In the genomic region with DNA sequence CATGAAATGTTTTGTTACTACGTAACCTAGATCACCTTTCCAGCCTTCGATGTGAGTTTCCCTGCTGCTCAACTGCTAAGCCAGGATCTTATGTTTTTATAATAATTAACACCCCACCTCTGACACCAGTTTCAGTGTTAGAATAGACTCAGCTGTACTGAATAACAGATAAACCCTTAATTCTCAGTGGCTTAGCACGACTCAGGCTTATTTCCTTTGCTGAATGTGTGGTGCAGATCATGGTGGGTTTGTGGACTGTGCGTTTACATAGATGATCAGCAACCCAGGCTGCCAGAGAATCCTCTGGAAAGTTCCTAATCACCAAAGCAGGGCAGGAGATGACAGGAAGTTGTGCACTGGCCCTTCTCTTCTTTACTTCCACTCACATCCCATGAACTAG, we compare ENCODE assay signal across 20 cellular contexts.
DNase-seq lines count a peak whose midpoint lies in the region; ATAC-seq, FAIRE-seq and TF ChIP-seq lines count a peak whose summit lies in the region.
"Had no signal": no experiment of that assay in that cellular context is flagged by ENCODE, and none has a peak within 500 bp of the region (broad histone marks: within the 10 kb centered on the region; RNA-seq: fewer than 3 reads in every experiment).

No MANE protein-coding gene starts in this region.

- TF ChIP-seq EP300 in K562 (IDR thresholded peaks at IDR 0.05; ENCODE audit: low read length), result no peak

- H3K27ac ChIP-seq in K562 (ENCODE audit: extremely low read depth, low read depth, low read length), result 0 out of 3 replicates have a peak overlapping the region, but pooled peaks have one; percentile 2
- H3K27ac ChIP-seq in mesenchymal stem cell (ENCODE audit: low read length, poor library complexity, severe bottlenecking), result no peak overlapping the region

- DNase-seq in D341Med (ENCODE audit: low spot score) (peak; percentile 48), HFFc6 (no peak), K562 (ENCODE audit: extremely low read depth in 1 of 4, low spot score in 3 of 4) (no peak), pons (ENCODE audit: low spot score) (peak; percentile 36), mesenchymal stem cell (no peak), NCI-H526 treated with DMSO at 0.1 percent for 48 hours (lab: John Stamatoyannopoulos, UW) (no peak), dedifferentiated amniotic fluid mesenchymal stem cell (ENCODE audit: extremely low spot score) (no peak)
- no peak for DNase-seq in activated CD8-positive, alpha-beta memory T cell treated with anti-CD3 and anti-CD28 coated beads, Interleukin-2, amount 10 ng/mL, durations not matched to agents 7 days and 5 days
- DNase-seq: Calu3; DND-41; Karpas-422; NCI-H1105 treated with DMSO at 0.1 percent for 48 hours; NCI-H1694 treated with DMSO at 0.1 percent for 48 hours; NCI-H2107; NCI-H226; NCI-H524 treated with DMSO at 0.1 percent for 48 hours; NK-92 treated with Interleukin-12 subunit alpha and Interleukin-12 subunit beta, amount 100 ng/mL, for 24 hours had no signal

- no peak overlapping the region for H3K18ac ChIP-seq in mesenchymal stem cell (ENCODE audit: low read depth in 1 of 2, low read length in 2 of 2)

- in situ Hi-C loops in K562 (cut with MboI), result no loop called here

- no peak overlapping the region for H3K14ac ChIP-seq in mesenchymal stem cell (ENCODE audit: low read length in 2 of 2)

- no peaks in the 10 kb centered on the region for H3K79me2 ChIP-seq in K562 (ENCODE audit: control insufficient read depth, insufficient read depth, low read length)

- H3K9ac ChIP-seq in K562 (ENCODE audit: insufficient read depth in 1 of 2, low read depth in 2 of 2, low read length in 2 of 2) (no peak overlapping the region), mesenchymal stem cell (ENCODE audit: low read length) (no peak overlapping the region)

- peaks cover 10% of the 10 kb centered on the region for H3K79me1 ChIP-seq in mesenchymal stem cell (replicated peaks; ENCODE audit: low read length, poor library complexity, severe bottlenecking)

- H3K9me3 ChIP-seq in K562 (replicated peaks; ENCODE audit: control insufficient read depth, insufficient read depth, low read depth, low read length) (no peaks in the 10 kb centered on the region), mesenchymal stem cell (ENCODE audit: control insufficient read depth, low read length) (peaks cover 2% of the 10 kb centered on the region)

- H4K91ac ChIP-seq in mesenchymal stem cell (ENCODE audit: low read length), result no peak overlapping the region

- H2BK12ac ChIP-seq in mesenchymal stem cell (ENCODE audit: low read length in 2 of 2), result no peak overlapping the region

- no TSS peak for BruUV-seq in K562 (replicated peaks; lab: Mats Ljungman, UMichigan)

- no peak for TF ChIP-seq POLR2A in K562 (conservative IDR thresholded peaks at IDR 0.05)

- no peaks in the 10 kb centered on the region for H3K27me3 Mint-ChIP-seq in HFFc6 (ENCODE audit: insufficient read depth)
- no peaks in the 10 kb centered on the region for H3K27me3 Mint-ChIP-seq in activated CD8-positive, alpha-beta memory T cell treated with anti-CD3 and anti-CD28 coated beads, Interleukin-2, amount 10 ng/mL, durations not matched to agents 7 days and 5 days

- H3K27me3 ChIP-seq in K562 (ENCODE audit: control insufficient read depth in 2 of 2, insufficient read depth in 2 of 2, low read length in 2 of 2) (no peaks in the 10 kb centered on the region), mesenchymal stem cell (ENCODE audit: control insufficient read depth in 1 of 2, insufficient read depth in 1 of 2, low read length in 2 of 2) (no peaks in the 10 kb centered on the region)

- TF ChIP-seq RAD21 in K562 (CRISPR knock-in tag; conservative IDR thresholded peaks at IDR 0.05 in 1 of 2, IDR thresholded peaks at IDR 0.05 in 1 of 2), result no peak

- POLR2A ChIA-PET in K562 (lab: Yijun Ruan, JAX), result interaction anchor here (1.2 to 1.4 kb wide), 5 partner anchors 9 to 37 kb away, joined by 3 to 4 read pairs (median 3); no protein-coding TSS in a partner anchor

- no peaks in the 10 kb centered on the region for H3K9me1 ChIP-seq in K562 (ENCODE audit: control insufficient read depth, insufficient read depth, low read length)

- CTCF ChIA-PET in K562 (lab: Yijun Ruan, JAX; ENCODE audit: low intra/inter-chr PET ratio), result no interaction called here
- CTCF ChIA-PET in activated CD8-positive, alpha-beta memory T cell treated with anti-CD3 and anti-CD28 coated beads, Interleukin-2, amount 10 ng/mL, durations not matched to agents 7 days and 5 days (lab: Charles Lee), result no interaction called here

- H3K9me3 Mint-ChIP-seq in HFFc6, result peaks cover 2% of the 10 kb centered on the region
- peaks cover under 1% of the 10 kb centered on the region for H3K9me3 Mint-ChIP-seq in activated CD8-positive, alpha-beta memory T cell treated with anti-CD3 and anti-CD28 coated beads, Interleukin-2, amount 10 ng/mL, durations not matched to agents 7 days and 5 days (ENCODE audit: low read depth)

- no peak overlapping the region for H3K4me3 Mint-ChIP-seq in HFFc6
- H3K4me3 Mint-ChIP-seq in activated CD8-positive, alpha-beta memory T cell treated with anti-CD3 and anti-CD28 coated beads, Interleukin-2, amount 10 ng/mL, durations not matched to agents 7 days and 5 days, result no peak overlapping the region

- H2BK5ac ChIP-seq in mesenchymal stem cell (ENCODE audit: low read depth, low read length, poor library complexity, severe bottlenecking), result no peak overlapping the region

- no peak overlapping the region for H3K23ac ChIP-seq in mesenchymal stem cell (ENCODE audit: low read length in 2 of 2)

- H3K4me1 ChIP-seq in K562 (replicated peaks in 1 of 2; ENCODE audit: control insufficient read depth in 2 of 2, insufficient read depth in 2 of 2, low read length in 2 of 2) (peaks cover 0 to 27% of the 10 kb centered on the region in 2 experiments; a peak in 4 of 5 replicates), mesenchymal stem cell (ENCODE audit: control insufficient read depth, insufficient read depth, low read depth, low read length) (no peaks in the 10 kb centered on the region)

- no peak overlapping the region for H3K4me2 ChIP-seq in K562 (ENCODE audit: insufficient read depth, low read length)
- no peak overlapping the region for H3K4me2 ChIP-seq in mesenchymal stem cell (ENCODE audit: low read length, poor library complexity, severe bottlenecking)

- H2AK5ac ChIP-seq in mesenchymal stem cell (ENCODE audit: low read length, severe bottlenecking), result no peak overlapping the region

- peak overlapping the region; percentile 45; the same call in 1 of the 2 replicates for H3K27ac Mint-ChIP-seq in HFFc6
- no peak overlapping the region for H3K27ac Mint-ChIP-seq in activated CD8-positive, alpha-beta memory T cell treated with anti-CD3 and anti-CD28 coated beads, Interleukin-2, amount 10 ng/mL, durations not matched to agents 7 days and 5 days

- peaks cover 33% of the 10 kb centered on the region for H3K36me3 Mint-ChIP-seq in HFFc6 (ENCODE audit: low read depth)
- peaks cover 12% of the 10 kb centered on the region for H3K36me3 Mint-ChIP-seq in activated CD8-positive, alpha-beta memory T cell treated with anti-CD3 and anti-CD28 coated beads, Interleukin-2, amount 10 ng/mL, durations not matched to agents 7 days and 5 days

- no peak for FAIRE-seq in K562 (lab: Jason Lieb, UNC)
- FAIRE-seq: GM12891, GM18507, HepG2 had no signal

- no peak overlapping the region for H2AFZ ChIP-seq in K562 (ENCODE audit: low read depth, low read length)
- H2AFZ ChIP-seq in mesenchymal stem cell (ENCODE audit: low read depth, low read length), result no peak overlapping the region

- H3K4me3 ChIP-seq in K562 (no peak overlapping the region), mesenchymal stem cell (ENCODE audit: insufficient read depth in 1 of 2, low read depth in 1 of 2, low read length in 2 of 2) (no peak overlapping the region)

- peak; percentile 31 for ATAC-seq in K562
- no peak for ATAC-seq in activated CD8-positive, alpha-beta memory T cell treated with anti-CD3 and anti-CD28 coated beads, Interleukin-2, amount 10 ng/mL, durations not matched to agents 7 days and 5 days

- H4K20me1 ChIP-seq in K562 (replicated peaks; ENCODE audit: control insufficient read depth, insufficient read depth, low read length), result no peaks in the 10 kb centered on the region

- H2BK15ac ChIP-seq in mesenchymal stem cell (ENCODE audit: low read depth, poor library complexity, severe bottlenecking), result no peak overlapping the region

- peaks cover 78% of the 10 kb centered on the region for H3K4me1 Mint-ChIP-seq in HFFc6 (ENCODE audit: low read depth)
- H3K4me1 Mint-ChIP-seq in activated CD8-positive, alpha-beta memory T cell treated with anti-CD3 and anti-CD28 coated beads, Interleukin-2, amount 10 ng/mL, durations not matched to agents 7 days and 5 days, result peaks cover 3% of the 10 kb centered on the region

- intact Hi-C loops in K562 (cut with micrococcal nuclease), result loop anchor here (5.0 kb wide), 1 partner anchor 56 kb away; no protein-coding TSS in a partner anchor

- no peak overlapping the region for H3K4ac ChIP-seq in mesenchymal stem cell (ENCODE audit: low read depth in 1 of 2, low read length in 2 of 2)

- H3K36me3 ChIP-seq in K562 (ENCODE audit: control insufficient read depth, insufficient read depth, low read length) (peaks cover 12% of the 10 kb centered on the region), mesenchymal stem cell (ENCODE audit: control insufficient read depth in 1 of 2, insufficient read depth in 2 of 2, low read depth in 1 of 2, low read length in 2 of 2) (peaks cover 2 to 6% of the 10 kb centered on the region in 2 experiments)

- no peak overlapping the region for H2BK120ac ChIP-seq in mesenchymal stem cell (ENCODE audit: low read depth, low read length)

- no peak for TF ChIP-seq CTCF in HFFc6 (IDR thresholded peaks at IDR 0.05)
- no peak for TF ChIP-seq CTCF in K562 (IDR thresholded peaks at IDR 0.05 in 2 of 3, conservative IDR thresholded peaks at IDR 0.05 in 1 of 3; ENCODE audit: insufficient read depth in 2 of 3, low read depth in 1 of 3, low read length in 3 of 3)

- 64% methylated on average over 4 of the region's 4 CpGs for WGBS in K562 (ENCODE audit: insufficient coverage, low coverage, missing lambda C conversion rate)
- 100% methylated on average over 2 of the region's 4 CpGs for WGBS in mesenchymal stem cell

- no peak overlapping the region for H4K8ac ChIP-seq in mesenchymal stem cell (ENCODE audit: low read length)

TF ChIP-seq in K562, 482 proteins besides CTCF, POLR2A, EP300 and RAD21 (continues in another document):
- no peak for TF ChIP-seq ATF7 (IDR thresholded peaks at IDR 0.05)
- TF ChIP-seq SLC30A9 (CRISPR knock-in tag; IDR thresholded peaks at IDR 0.05), result no peak
- TF ChIP-seq CREBBP (IDR thresholded peaks at IDR 0.05; ENCODE audit: low read depth, low read length), result no peak
- no peak for TF ChIP-seq ZNF57 (CRISPR knock-in tag; IDR thresholded peaks at IDR 0.05)
- TF ChIP-seq STAT5B (CRISPR knock-in tag; IDR thresholded peaks at IDR 0.05), result no peak
- no peak for TF ChIP-seq SMC3 (conservative IDR thresholded peaks at IDR 0.05; ENCODE audit: insufficient read depth, low read depth, low read length)
- TF ChIP-seq PRPF4 (IDR thresholded peaks at IDR 0.05; ENCODE audit: insufficient read depth, low read depth, low read length, poor library complexity, severe bottlenecking), result no peak

Comparison
In these comparisons a context has a peak if more than half of its experiments do, and no peak if none do; other contexts are left out.
1. DNase-seq: peak in D341Med (single experiment) and pons (single experiment); none in HFFc6 (single experiment), K562 (0 of 4), mesenchymal stem cell (single experiment), NCI-H526 treated with DMSO at 0.1 percent for 48 hours (single experiment), dedifferentiated amniotic fluid mesenchymal stem cell (single experiment) and activated CD8-positive, alpha-beta memory T cell treated with anti-CD3 and anti-CD28 coated beads, Interleukin-2, amount 10 ng/mL, durations not matched to agents 7 days and 5 days (single experiment).